In the genomic region with DNA sequence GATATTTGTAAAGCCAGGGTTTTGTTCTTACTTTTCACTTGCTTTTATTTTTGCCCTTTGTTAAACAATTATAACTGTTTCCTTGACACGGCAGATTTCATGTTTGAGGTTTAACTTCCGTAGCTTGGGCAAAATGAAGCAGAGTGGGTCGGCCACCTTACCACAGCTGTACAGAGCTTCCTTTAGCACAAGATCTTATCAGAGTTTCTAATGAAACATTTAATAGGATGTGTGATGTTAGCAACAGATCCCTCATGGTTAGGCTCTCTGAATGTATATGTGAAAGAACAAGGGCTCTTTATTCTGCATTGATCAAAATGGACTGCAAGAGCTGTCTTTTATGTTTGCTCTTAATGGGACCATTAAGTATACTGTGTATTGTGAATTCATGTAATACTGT, we compare ENCODE assay signal across 9 cellular contexts. TPM values are rescaled to one million over a fixed set of nuclear protein-coding genes. Genes with fewer than 3 reads are reported as not detected.
A peak's percentile ranks its signal among the peaks of the same experiment; 100 is the strongest.
DNase-seq lines count a peak whose midpoint lies in the region; ATAC-seq and TF ChIP-seq lines count a peak whose summit lies in the region.
"Had no signal": no experiment of that assay in that cellular context is flagged by ENCODE, and none has a peak within 500 bp of the region (broad histone marks: within the 10 kb centered on the region; RNA-seq: fewer than 3 reads in every experiment).

No MANE protein-coding gene starts in this region.

- TF ChIP-seq CTCF in spleen (IDR thresholded peaks at IDR 0.05 in 8 of 11, conservative IDR thresholded peaks at IDR 0.05 in 3 of 11) (no peak), tibial artery (IDR thresholded peaks at IDR 0.05) (no peak)

- intact Hi-C loops in spleen (cut with DNase I; ENCODE audit: low total_unique reads) (no loop called here), tibial artery (cut with DNase I; ENCODE audit: low total_unique reads) (no loop called here)

- 12 to 35% (median 22%) methylated on average over 3 of the region's 3 CpGs for whole genome bisulfite sequencing in spleen, 5 donors

- H3K36me3 ChIP-seq in spleen (peaks cover 0 to 49% (median 8%) of the 10 kb centered on the region in 6 donors), tibial artery (peaks cover 0 to 4% (median 0%) of the 10 kb centered on the region in 3 donors)

- peak overlapping the region in 1 of 8 donors; percentile 34 for H3K4me3 ChIP-seq in spleen
- no peak overlapping the region for H3K4me3 ChIP-seq in tibial artery

- ATAC-seq in GM19043 (IDR thresholded peaks at IDR 0.05; ENCODE audit: low read depth, unreplicated experiment) (peak; percentile 72), HG03196 (IDR thresholded peaks at IDR 0.05; ENCODE audit: unreplicated experiment) (peak; percentile 74)
- ATAC-seq: HCT116 had no signal

- H3K4me1 ChIP-seq in spleen (peaks cover 21 to 87% (median 39%) of the 10 kb centered on the region in 6 donors), tibial artery (no peaks in the 10 kb centered on the region)

- H3K27ac ChIP-seq in spleen (peak overlapping the region in 7 of 8 donors; percentile 7 to 81 (median 63)), tibial artery (no peak overlapping the region)

- H3K27me3 ChIP-seq in spleen (replicated peaks in 1 of 7) = no peaks in the 10 kb centered on the region
- no peaks in the 10 kb centered on the region for H3K27me3 ChIP-seq in tibial artery

- DNase-seq in activated CD4-positive, alpha-beta T cell treated with anti-CD3 and anti-CD28 coated beads, Interleukin-2, amount 50 U/mL, for 4 hours = peak; percentile 27 to 40
- DNase-seq in spleen (no peak), putamen (ENCODE audit: low spot score) (no peak), NCI-H774 (lab: John Stamatoyannopoulos, UW) (no peak), tibial artery (no peak), NCI-H1436 (lab: John Stamatoyannopoulos, UW) (no peak)

- H3K9me3 ChIP-seq in spleen = peaks cover 0 to 3% (median 0%) of the 10 kb centered on the region in 8 donors
- H3K9me3 ChIP-seq in tibial artery = no peaks in the 10 kb centered on the region

- TF ChIP-seq POLR2A in spleen (IDR thresholded peaks at IDR 0.05) = no peak

RNA-seq across cellular contexts. Expression of gene RNF125, which starts 22.3 kb away (rescaled TPM):
- 10 to 100 TPM in 4 of 7 donors, 1 to 10 TPM in 3; 7.2 to 12.9 (median 10.6) TPM for total RNA-seq in spleen
- polyA plus RNA-seq in spleen = 1 to 10 TPM; 1.8 to 2.8 (median 2.3) TPM

RNA-seq across cellular contexts. Expression of gene RNF138, which starts 50.7 kb away (rescaled TPM):
- total RNA-seq in spleen = 10 to 100 TPM; 30.3 to 57.1 (median 43.4) TPM
- polyA plus RNA-seq in spleen = 10 to 100 TPM; 15.9 to 24.6 (median 17.3) TPM

Comparison
In these comparisons a context has a peak if more than half of its experiments do, and no peak if none do; other contexts are left out.
1. DNase-seq: peak in activated CD4-positive, alpha-beta T cell treated with anti-CD3 and anti-CD28 coated beads, Interleukin-2, amount 50 U/mL, for 4 hours (2 of 2); none in spleen (single experiment), putamen (single experiment), NCI-H774 (single experiment), tibial artery (0 of 2) and NCI-H1436 (single experiment).
2. H3K27ac ChIP-seq: peak in spleen (7 of 8); none in tibial artery (0 of 2).